In genomic region chr10:58969578-58969977, GRCh38 we compare ENCODE assay signal across 1 cellular context.
TF ChIP-seq lines count a peak whose summit lies in the region.

No MANE protein-coding gene starts in this region.

TF ChIP-seq in WTC11, 78 proteins besides CTCF, POLR2A, EP300 and RAD21 (continued from another document):
- no peak for TF ChIP-seq GRHL2 (CRISPR knock-in tag; IDR thresholded peaks at IDR 0.05; ENCODE audit: insufficient replicate concordance, severe bottlenecking)
